In genomic region chr5:50711280-50711679, GRCh38 we compare ENCODE assay signal across 8 cellular contexts. TPM values are rescaled to one million over a fixed set of nuclear protein-coding genes. Genes with fewer than 3 reads are reported as not detected.
DNase-seq lines count a peak whose midpoint lies in the region; ATAC-seq and TF ChIP-seq lines count a peak whose summit lies in the region.

No MANE protein-coding gene starts in this region.

- H3K4me3 ChIP-seq in mucosa of descending colon (no peak overlapping the region), upper lobe of right lung (peak overlapping the region; percentile 12)

- H3K9me3 Mint-ChIP-seq in activated naive CD8-positive, alpha-beta T cell treated with anti-CD3 and anti-CD28 coated beads for 36 hours: no peaks in the 10 kb centered on the region

- peak overlapping the region; percentile 70 for H3K4me3 Mint-ChIP-seq in activated naive CD8-positive, alpha-beta T cell treated with anti-CD3 and anti-CD28 coated beads for 36 hours

- H3K4me1 ChIP-seq in mucosa of descending colon (ENCODE audit: low read depth): peaks cover 4% of the 10 kb centered on the region
- peaks cover 12% of the 10 kb centered on the region for H3K4me1 ChIP-seq in upper lobe of right lung

- DNase-seq in Ammon's horn (ENCODE audit: low spot score): peak; percentile 37
- peak; percentile 71 for DNase-seq in RPMI7951 (ENCODE audit: low read depth)
- DNase-seq in activated naive CD8-positive, alpha-beta T cell treated with anti-CD3 and anti-CD28 coated beads for 36 hours: peak; percentile 63
- DNase-seq in mucosa of descending colon: peak; percentile 21 to 43 (median 37)
- no peak for DNase-seq in upper lobe of right lung
- no peak for DNase-seq in NCI-H1694 treated with DMSO at 0.1 percent for 48 hours (lab: John Stamatoyannopoulos, UW)

- no peaks in the 10 kb centered on the region for H3K27me3 Mint-ChIP-seq in activated naive CD8-positive, alpha-beta T cell treated with anti-CD3 and anti-CD28 coated beads for 36 hours

- H3K27ac Mint-ChIP-seq in activated naive CD8-positive, alpha-beta T cell treated with anti-CD3 and anti-CD28 coated beads for 36 hours: peak overlapping the region; percentile 73

- no peaks in the 10 kb centered on the region for H3K27me3 ChIP-seq in upper lobe of right lung

- H3K36me3 Mint-ChIP-seq in activated naive CD8-positive, alpha-beta T cell treated with anti-CD3 and anti-CD28 coated beads for 36 hours: peaks cover 11% of the 10 kb centered on the region

- peaks cover 69% of the 10 kb centered on the region for H3K4me1 Mint-ChIP-seq in activated naive CD8-positive, alpha-beta T cell treated with anti-CD3 and anti-CD28 coated beads for 36 hours

- intact Hi-C loops in mucosa of descending colon (cut with DNase I, micrococcal nuclease) (no loop called here), upper lobe of right lung (cut with DNase I) (no loop called here)

- H3K9me3 ChIP-seq in mucosa of descending colon (no peaks in the 10 kb centered on the region), upper lobe of right lung (no peaks in the 10 kb centered on the region)

- no peaks in the 10 kb centered on the region for H3K36me3 ChIP-seq in mucosa of descending colon (ENCODE audit: low read depth)
- H3K36me3 ChIP-seq in upper lobe of right lung: no peaks in the 10 kb centered on the region

- TF ChIP-seq CTCF in mucosa of descending colon (IDR thresholded peaks at IDR 0.05): no peak
- no peak for TF ChIP-seq CTCF in upper lobe of right lung (IDR thresholded peaks at IDR 0.05)

- ATAC-seq in GM19023 (IDR thresholded peaks at IDR 0.05; ENCODE audit: unreplicated experiment) (peak; percentile 98), HG03108 (IDR thresholded peaks at IDR 0.05; ENCODE audit: unreplicated experiment) (peak; percentile 93), mucosa of descending colon (peak; percentile 96), upper lobe of right lung (peak; percentile 97)

- H3K27ac ChIP-seq in upper lobe of right lung: no peak overlapping the region

RNA-seq across cellular contexts. Expression of gene PARP8, which starts 44.8 kb away (rescaled TPM):
- 6.1 and 7.3 TPM in 2 replicates for total RNA-seq in RPMI7951 (2014; rRNA removed; shearing (Covaris generic))
- 10 to 100 TPM; 41.0 to 43.6 TPM for total RNA-seq in activated naive CD8-positive, alpha-beta T cell treated with anti-CD3 and anti-CD28 coated beads for 36 hours
- 10 to 100 TPM in 2 of 3 donors, 1 to 10 TPM in 1; 7.4 to 29.3 (median 20.1) TPM for total RNA-seq in mucosa of descending colon
- 52.3 TPM for total RNA-seq in upper lobe of right lung

Comparison
In these comparisons a context has a peak if more than half of its experiments do, and no peak if none do; other contexts are left out.
1. DNase-seq: peak in Ammon's horn (single experiment), RPMI7951 (single experiment), activated naive CD8-positive, alpha-beta T cell treated with anti-CD3 and anti-CD28 coated beads for 36 hours (single experiment) and mucosa of descending colon (3 of 3); none in upper lobe of right lung (single experiment) and NCI-H1694 treated with DMSO at 0.1 percent for 48 hours (single experiment).
2. Peak in every context shown above with its lines, with median percentiles within 50 percentile points of each other: ATAC-seq.